ENCODE assay signal across 14 cellular contexts in genomic region chr2:205689837-205690236, GRCh38. TPM values are rescaled to one million over a fixed set of nuclear protein-coding genes. Genes with fewer than 3 reads are reported as not detected.
A peak's percentile ranks its signal among the peaks of the same experiment; 100 is the strongest.
DNase-seq lines count a peak whose midpoint lies in the region; ATAC-seq and TF ChIP-seq lines count a peak whose summit lies in the region.
"Had no signal": no experiment of that assay in that cellular context is flagged by ENCODE, and none has a peak within 500 bp of the region (broad histone marks: within the 10 kb centered on the region; RNA-seq: fewer than 3 reads in every experiment).

No MANE protein-coding gene starts in this region.

- CTCF ChIA-PET in OCI-LY7 (lab: Charles Lee; ENCODE audit: unreplicated experiment) = no interaction called here

- in situ Hi-C loops in SK-MEL-5 (cut with HindIII; ENCODE audit: low pct_unique_long_range_greater_than_20kb, low sequenced_read_pairs) = no loop called here

- H3K27ac ChIP-seq in gastroesophageal sphincter (peak overlapping the region; percentile 55 to 96 (median 93)), stomach smooth muscle (ENCODE audit: low read length) (peak overlapping the region; percentile 70), OCI-LY7 (ENCODE audit: low read depth, low read length, poor library complexity, severe bottlenecking) (no peak overlapping the region)

- peaks cover 14% of the 10 kb centered on the region for H3K27me3 Mint-ChIP-seq in nephron (ENCODE audit: low read depth)

- no peak overlapping the region for H2AFZ ChIP-seq in OCI-LY7 (ENCODE audit: low read length)

- DNase-seq in SK-MEL-5 (ENCODE audit: low read depth, low spot score) (peak; percentile 54), NCI-H1417 (lab: John Stamatoyannopoulos, UW) (no peak), OCI-LY7 (ENCODE audit: low spot score) (no peak)
- no peak for DNase-seq in activated CD4-positive, alpha-beta T cell treated with anti-CD3 and anti-CD28 coated beads for 1 hour
- DNase-seq: DND-41, GOT3, KG1, NCI-H1436 treated with DMSO at 0.1 percent for 48 hours, NCI-H2029 treated with DMSO at 0.1 percent for 48 hours, NCI-H774 had no signal

- TF ChIP-seq EP300 in gastroesophageal sphincter (IDR thresholded peaks at IDR 0.05) = no peak

- peaks cover 5 to 94% (median 26%) of the 10 kb centered on the region in 3 donors for H3K4me1 ChIP-seq in gastroesophageal sphincter
- H3K4me1 ChIP-seq in stomach smooth muscle (ENCODE audit: control insufficient read depth, insufficient read depth, low read length) = peaks cover 63% of the 10 kb centered on the region
- no peaks in the 10 kb centered on the region for H3K4me1 ChIP-seq in OCI-LY7 (ENCODE audit: insufficient read depth, low read length, poor library complexity, severe bottlenecking)

- POLR2A ChIA-PET in OCI-LY7 (lab: Charles Lee) = interaction anchor here (1.0 kb wide), 1 partner anchor 31 kb away, joined by 3 read pairs; no protein-coding TSS in a partner anchor

- TF ChIP-seq POLR2A in gastroesophageal sphincter (IDR thresholded peaks at IDR 0.05) = no peak

- no TSS peak for BruUV-seq in OCI-LY7 (replicated peaks; lab: Mats Ljungman, UMichigan)

- H3K4me3 ChIP-seq in gastroesophageal sphincter (peak overlapping the region; percentile 11 to 92), stomach smooth muscle (ENCODE audit: low read length in 2 of 2) (peak overlapping the region; percentile 21 to 97), OCI-LY7 (ENCODE audit: low read depth, low read length, poor library complexity, severe bottlenecking) (no peak overlapping the region)

- H3K4me3 Mint-ChIP-seq in nephron = peak overlapping the region in 1 of 3 experiments; percentile 36

- peak overlapping the region; percentile 13 to 46 for H3K9ac ChIP-seq in stomach smooth muscle (ENCODE audit: low read length in 2 of 2)

- no peaks in the 10 kb centered on the region for H3K9me3 Mint-ChIP-seq in nephron

- peak overlapping the region; percentile 2 to 48 (median 8) for H3K27ac Mint-ChIP-seq in nephron

- H3K9me3 ChIP-seq in gastroesophageal sphincter (no peaks in the 10 kb centered on the region), stomach smooth muscle (ENCODE audit: control insufficient read depth in 2 of 2, low read length in 2 of 2) (no peaks in the 10 kb centered on the region), OCI-LY7 (ENCODE audit: low read length) (no peaks in the 10 kb centered on the region)

- ATAC-seq in gastroesophageal sphincter = no peak
- no peak for ATAC-seq in HG03097 (IDR thresholded peaks at IDR 0.05; ENCODE audit: low FRiP score, unreplicated experiment)

- H3K79me2 ChIP-seq in OCI-LY7 (ENCODE audit: insufficient read depth, low read depth, low read length) = no peaks in the 10 kb centered on the region

- H4K20me1 ChIP-seq in OCI-LY7 (ENCODE audit: insufficient read depth, low read length) = no peaks in the 10 kb centered on the region

- peaks cover 11% of the 10 kb centered on the region for H3K36me3 Mint-ChIP-seq in nephron (ENCODE audit: low read depth)

- peaks cover 61% of the 10 kb centered on the region for H3K4me1 Mint-ChIP-seq in nephron

- WGBS in gastroesophageal sphincter (ENCODE audit: low coverage in 1 of 2), 2 donors = 27 to 40% methylated on average over 9 of the region's 9 CpGs

- H3K4me2 ChIP-seq in OCI-LY7 (ENCODE audit: low read length) = no peak overlapping the region

- H3K27me3 ChIP-seq in gastroesophageal sphincter = no peaks in the 10 kb centered on the region
- H3K27me3 ChIP-seq in stomach smooth muscle (ENCODE audit: control insufficient read depth in 1 of 2, insufficient read depth in 2 of 2, low read length in 2 of 2) = no peaks in the 10 kb centered on the region

- TF ChIP-seq CTCF in gastroesophageal sphincter (IDR thresholded peaks at IDR 0.05) = no peak
- TF ChIP-seq CTCF in nephron (IDR thresholded peaks at IDR 0.05; ENCODE audit: unreplicated experiment in 3 of 3) = no peak
- TF ChIP-seq CTCF in OCI-LY7 (conservative IDR thresholded peaks at IDR 0.05; ENCODE audit: low read length) = no peak

- H3K36me3 ChIP-seq in gastroesophageal sphincter (peaks cover 0 to 4% of the 10 kb centered on the region in 2 donors), stomach smooth muscle (ENCODE audit: control insufficient read depth in 2 of 2, insufficient read depth in 2 of 2, low read length in 2 of 2) (peaks cover 3% of the 10 kb centered on the region in 2 donors), OCI-LY7 (ENCODE audit: insufficient read depth, low read length) (no peaks in the 10 kb centered on the region)

- H3K9me2 ChIP-seq in OCI-LY7 (ENCODE audit: insufficient read depth, low read length) = no peaks in the 10 kb centered on the region

- intact Hi-C loops in OCI-LY7 (cut with micrococcal nuclease; ENCODE audit: unreplicated experiment) = loop anchor here (10.0 kb wide), 1 partner anchor 365 kb away; no protein-coding TSS in a partner anchor

RNA-seq across cellular contexts. Expression of gene NRP2, which starts 7.5 kb away (rescaled TPM):
- 174 and 204 TPM in 2 replicates for total RNA-seq in SK-MEL-5 (2014; rRNA removed; shearing (Covaris generic))
- polyA plus RNA-seq in SK-MEL-5 (2015; cell fraction: cytosol; rRNA removed) = 206 and 239 TPM in 2 replicates
- 83.4 and 104 TPM in 2 replicates for polyA plus RNA-seq in SK-MEL-5 (2015; cell fraction: nucleus; rRNA removed)
- total RNA-seq in gastroesophageal sphincter (100 to 1,000 TPM; 278 to 466 (median 371) TPM), OCI-LY7 (2022) (2.1 and 2.6 TPM in 2 replicates)
- total RNA-seq in OCI-LY7 (2014; rRNA removed; shearing (Covaris generic)) = 0.35 and 1.0 TPM in 2 replicates

Comparison
In these comparisons a context has a peak if more than half of its experiments do, and no peak if none do; other contexts are left out.
1. RNA of gene NRP2, which starts 7.5 kb away (total RNA-seq): 278 to 466 TPM in gastroesophageal sphincter and 174 to 204 TPM in SK-MEL-5; 0.35 to 2.6 TPM in OCI-LY7; every median in the first group is over 10 times any median in the second.